In genomic region chr3:47250309-47251060, GRCh38 we compare ENCODE assay signal across 9 cellular contexts. TPM values are rescaled to one million over a fixed set of nuclear protein-coding genes. Genes with fewer than 3 reads are reported as not detected.
DNase-seq lines count a peak whose midpoint lies in the region; ATAC-seq and TF ChIP-seq lines count a peak whose summit lies in the region.
"Had no signal": no experiment of that assay in that cellular context is flagged by ENCODE, and none has a peak within 500 bp of the region (broad histone marks: within the 10 kb centered on the region; RNA-seq: fewer than 3 reads in every experiment).

No MANE protein-coding gene starts in this region.

- no peak overlapping the region for H3K4me3 ChIP-seq in fibroblast of mammary gland (ENCODE audit: control insufficient read depth, low read depth, low read length)

- TF ChIP-seq CTCF in GM13976 (IDR thresholded peaks at IDR 0.05; ENCODE audit: borderline replicate concordance, control extremely low read depth, extremely low read depth, insufficient read depth, missing control alignments): peak; percentile 43
- peak; percentile 36 for TF ChIP-seq CTCF in fibroblast of mammary gland (conservative IDR thresholded peaks at IDR 0.05; ENCODE audit: control insufficient read depth, insufficient read depth, low read depth, low read length)
- no peak for TF ChIP-seq CTCF in CD4-positive, alpha-beta T cell (IDR thresholded peaks at IDR 0.05)

- no peak overlapping the region for H3K27ac ChIP-seq in CD4-positive, alpha-beta T cell (ENCODE audit: low read depth, low read length)

- no peaks in the 10 kb centered on the region for H3K36me3 Mint-ChIP-seq in CD4-positive, alpha-beta T cell (ENCODE audit: low read depth)

- DNase-seq in GM13976 (ENCODE audit: low spot score): peak; percentile 68
- peak; percentile 89 for DNase-seq in OCI-M1 (lab: John Stamatoyannopoulos, UW)
- peak; percentile 42 for DNase-seq in fibroblast of mammary gland (ENCODE audit: low read depth)
- peak; percentile 59 for DNase-seq in posterior vena cava (ENCODE audit: low spot score)
- DNase-seq in activated CD4-positive, CD25-positive, alpha-beta regulatory T cell (lab: John Stamatoyannopoulos, UW): no peak
- DNase-seq in CD4-positive, alpha-beta T cell: no peak
- no peak for DNase-seq in stimulated activated CD4-positive, alpha-beta T cell treated with anti-CD3 and anti-CD28 coated beads, Interleukin-4, amount 100 ng/mL, for 1 hour

- intact Hi-C loops in posterior vena cava (cut with DNase I): no loop called here
- intact Hi-C loops in CD4-positive, alpha-beta T cell (cut with DNase I, micrococcal nuclease): no loop called here

- H3K9me3 Mint-ChIP-seq in CD4-positive, alpha-beta T cell: no peaks in the 10 kb centered on the region
- H3K9me3 Mint-ChIP-seq: nephron had no signal

- H3K27ac Mint-ChIP-seq in CD4-positive, alpha-beta T cell: no peak overlapping the region
- H3K27ac Mint-ChIP-seq: nephron had no signal

- in situ Hi-C loops in GM13976 (cut with MboI; ENCODE audit: low sequenced_read_pairs, unreplicated experiment): no loop called here

- no peaks in the 10 kb centered on the region for H3K27me3 ChIP-seq in CD4-positive, alpha-beta T cell (ENCODE audit: control insufficient read depth, insufficient read depth, low read length)

- no peaks in the 10 kb centered on the region for H3K27me3 Mint-ChIP-seq in CD4-positive, alpha-beta T cell

- H3K4me3 Mint-ChIP-seq in CD4-positive, alpha-beta T cell: no peak overlapping the region
- H3K4me3 Mint-ChIP-seq: nephron had no signal

- POLR2A ChIA-PET in CD4-positive, alpha-beta T cell (lab: Charles Lee): no interaction called here

- H3K9me3 ChIP-seq in CD4-positive, alpha-beta T cell (ENCODE audit: control insufficient read depth, low read length): no peaks in the 10 kb centered on the region

- H3K4me1 Mint-ChIP-seq in CD4-positive, alpha-beta T cell (ENCODE audit: low read depth): no peaks in the 10 kb centered on the region
- H3K4me1 Mint-ChIP-seq: nephron had no signal

- no peak for ATAC-seq in CD4-positive, alpha-beta T cell (ENCODE audit: poor library complexity)
- ATAC-seq in HG02610 (IDR thresholded peaks at IDR 0.05; ENCODE audit: unreplicated experiment): no peak

- CTCF ChIA-PET in CD4-positive, alpha-beta T cell (lab: Charles Lee): interaction anchor here (1.4 kb wide), 1 partner anchor 86 kb away, joined by 3 read pairs; no protein-coding TSS in a partner anchor

RNA-seq across cellular contexts. Expression of gene KIF9, which starts 32.1 kb away (rescaled TPM):
- total RNA-seq in posterior vena cava: 1 to 10 TPM; 4.7 to 5.6 TPM
- total RNA-seq in CD4-positive, alpha-beta T cell: 1 to 10 TPM; 8.0 to 9.2 TPM

RNA-seq across cellular contexts. Expression of gene KLHL18, which starts 32.3 kb away (rescaled TPM):
- total RNA-seq in posterior vena cava: 10 to 100 TPM; 21.2 to 21.6 TPM
- total RNA-seq in CD4-positive, alpha-beta T cell: 10 to 100 TPM; 43.3 to 43.7 TPM

Comparison
In these comparisons a context has a peak if more than half of its experiments do, and no peak if none do; other contexts are left out.
1. DNase-seq: peak in GM13976 (single experiment), OCI-M1 (single experiment), fibroblast of mammary gland (single experiment) and posterior vena cava (single experiment); none in activated CD4-positive, CD25-positive, alpha-beta regulatory T cell (0 of 4), CD4-positive, alpha-beta T cell (0 of 10) and stimulated activated CD4-positive, alpha-beta T cell treated with anti-CD3 and anti-CD28 coated beads, Interleukin-4, amount 100 ng/mL, for 1 hour (single experiment).